1 cellular context compared by ENCODE assay signal in the genomic region with DNA sequence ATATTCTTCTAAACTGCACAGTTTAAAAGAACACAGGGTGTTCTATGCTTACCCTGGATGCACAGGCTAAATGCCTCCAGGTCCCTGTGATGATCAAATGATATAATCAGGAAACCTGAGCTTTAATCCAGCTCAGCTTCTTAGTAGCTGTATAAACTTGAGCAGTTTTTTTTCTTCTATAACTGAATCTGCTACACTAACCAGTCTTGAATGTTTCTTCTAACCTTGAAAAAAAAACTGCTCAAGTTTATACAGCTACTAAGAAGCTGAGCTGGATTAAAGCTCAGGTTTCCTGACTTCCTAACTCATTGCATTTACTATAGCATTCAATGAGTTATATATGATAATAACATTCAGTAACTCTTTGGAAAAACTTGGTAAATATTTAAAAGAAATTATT.
TF ChIP-seq lines count a peak whose summit lies in the region.

No MANE protein-coding gene starts in this region.

TF ChIP-seq in IMR-90, 13 proteins besides CTCF, POLR2A, EP300 and RAD21 (continued from another document):
- TF ChIP-seq MAZ (IDR thresholded peaks at IDR 0.05; ENCODE audit: borderline replicate concordance, low read depth, low read length) = no peak
- TF ChIP-seq, protein P1, sequence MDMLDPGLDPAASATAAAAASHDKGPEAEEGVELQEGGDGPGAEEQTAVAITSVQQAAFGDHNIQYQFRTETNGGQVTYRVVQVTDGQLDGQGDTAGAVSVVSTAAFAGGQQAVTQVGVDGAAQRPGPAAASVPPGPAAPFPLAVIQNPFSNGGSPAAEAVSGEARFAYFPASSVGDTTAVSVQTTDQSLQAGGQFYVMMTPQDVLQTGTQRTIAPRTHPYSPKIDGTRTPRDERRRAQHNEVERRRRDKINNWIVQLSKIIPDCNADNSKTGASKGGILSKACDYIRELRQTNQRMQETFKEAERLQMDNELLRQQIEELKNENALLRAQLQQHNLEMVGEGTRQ (IDR thresholded peaks at IDR 0.05; ENCODE audit: low read depth, low read length) = no peak
